ENCODE assay signal across 1 cellular context in genomic region chr4:112279025-112279881, GRCh38.
TF ChIP-seq lines count a peak whose summit lies in the region.

No MANE protein-coding gene starts in this region.

TF ChIP-seq in GM12878, 131 proteins besides CTCF, POLR2A, EP300 and RAD21 (continued from another document):
- TF ChIP-seq ZBED1 (IDR thresholded peaks at IDR 0.05; ENCODE audit: borderline replicate concordance) (peak; percentile 69; the same call in 1 of the 2 replicates), ZNF274 (IDR thresholded peaks at IDR 0.05; ENCODE audit: insufficient read depth, insufficient read length) (no peak), IKZF1 (conservative IDR thresholded peaks at IDR 0.05) (peak; percentile 53), MXI1 (IDR thresholded peaks at IDR 0.05; ENCODE audit: low read depth, low read length) (peak; percentile 37; the same call in 1 of the 2 replicates), HDGF (IDR thresholded peaks at IDR 0.05) (0 out of 2 replicates have a peak, but pooled peaks have one; percentile 36), CEBPB (IDR thresholded peaks at IDR 0.05; ENCODE audit: borderline replicate concordance in 1 of 2, low read depth in 2 of 2, low read length in 2 of 2) (peak in 1 of 2 experiments; percentile 62; a peak in 1 of 4 replicates), CUX1 (IDR thresholded peaks at IDR 0.05; ENCODE audit: insufficient replicate concordance, low read depth, low read length) (peak; percentile 16), MTA2 (IDR thresholded peaks at IDR 0.05; ENCODE audit: low read depth) (peak; percentile 89), NBN (IDR thresholded peaks at IDR 0.05) (peak; percentile 91)
- TF ChIP-seq, protein P1, sequence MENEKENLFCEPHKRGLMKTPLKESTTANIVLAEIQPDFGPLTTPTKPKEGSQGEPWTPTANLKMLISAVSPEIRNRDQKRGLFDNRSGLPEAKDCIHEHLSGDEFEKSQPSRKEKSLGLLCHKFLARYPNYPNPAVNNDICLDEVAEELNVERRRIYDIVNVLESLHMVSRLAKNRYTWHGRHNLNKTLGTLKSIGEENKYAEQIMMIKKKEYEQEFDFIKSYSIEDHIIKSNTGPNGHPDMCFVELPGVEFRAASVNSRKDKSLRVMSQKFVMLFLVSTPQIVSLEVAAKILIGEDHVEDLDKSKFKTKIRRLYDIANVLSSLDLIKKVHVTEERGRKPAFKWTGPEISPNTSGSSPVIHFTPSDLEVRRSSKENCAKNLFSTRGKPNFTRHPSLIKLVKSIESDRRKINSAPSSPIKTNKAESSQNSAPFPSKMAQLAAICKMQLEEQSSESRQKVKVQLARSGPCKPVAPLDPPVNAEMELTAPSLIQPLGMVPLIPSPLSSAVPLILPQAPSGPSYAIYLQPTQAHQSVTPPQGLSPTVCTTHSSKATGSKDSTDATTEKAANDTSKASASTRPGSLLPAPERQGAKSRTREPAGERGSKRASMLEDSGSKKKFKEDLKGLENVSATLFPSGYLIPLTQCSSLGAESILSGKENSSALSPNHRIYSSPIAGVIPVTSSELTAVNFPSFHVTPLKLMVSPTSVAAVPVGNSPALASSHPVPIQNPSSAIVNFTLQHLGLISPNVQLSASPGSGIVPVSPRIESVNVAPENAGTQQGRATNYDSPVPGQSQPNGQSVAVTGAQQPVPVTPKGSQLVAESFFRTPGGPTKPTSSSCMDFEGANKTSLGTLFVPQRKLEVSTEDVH (IDR thresholded peaks at IDR 0.05; ENCODE audit: low read depth, partially characterized antibody): peak; percentile 43
